Comparison of ENCODE assay signal across 21 cellular contexts in the genomic region with DNA sequence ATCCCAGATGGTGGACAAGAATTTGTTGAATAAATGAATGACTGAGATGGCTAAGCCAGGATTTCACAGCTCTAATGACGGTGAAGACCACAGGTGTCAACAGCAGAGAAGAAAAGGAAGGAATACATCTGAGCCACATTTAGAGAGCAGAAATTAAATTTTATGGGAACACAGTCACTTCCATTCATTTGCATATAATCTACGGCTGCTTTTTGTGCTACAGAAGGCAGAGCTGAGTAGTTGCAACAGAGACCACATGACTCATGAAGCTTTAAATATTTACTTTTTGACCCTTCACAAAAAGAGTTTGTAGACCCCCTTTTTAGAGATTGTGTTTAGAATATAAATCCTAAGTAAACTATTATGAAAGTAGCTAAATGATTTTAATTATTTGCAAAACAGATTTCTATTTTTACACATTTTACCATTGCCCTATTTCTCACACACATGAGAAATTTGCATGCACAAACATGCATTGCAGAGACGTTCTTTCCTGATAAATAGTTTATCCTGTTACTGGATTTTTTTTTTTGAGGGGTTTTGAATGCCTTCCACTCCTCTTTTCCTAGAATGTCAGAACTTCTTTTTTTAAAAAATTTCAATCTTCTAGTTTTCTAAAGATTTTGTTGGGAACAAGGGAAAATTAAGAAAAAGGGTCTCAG.
DNase-seq lines count a peak whose midpoint lies in the region; ATAC-seq and TF ChIP-seq lines count a peak whose summit lies in the region.
"Had no signal": no experiment of that assay in that cellular context is flagged by ENCODE, and none has a peak within 500 bp of the region (broad histone marks: within the 10 kb centered on the region; RNA-seq: fewer than 3 reads in every experiment).

No MANE protein-coding gene starts in this region.

- H3K36me3 ChIP-seq in A673 (ENCODE audit: insufficient read depth, low read length, poor library complexity, severe bottlenecking) (no peaks in the 10 kb centered on the region), thyroid gland (no peaks in the 10 kb centered on the region), transverse colon (no peaks in the 10 kb centered on the region)
- H3K36me3 ChIP-seq: upper lobe of right lung had no signal

- H3K27ac Mint-ChIP-seq in HFFc6 (peak overlapping the region; percentile 62), WTC11 (peak overlapping the region; percentile 61; the same call in 1 of the 2 replicates)
- H3K27ac Mint-ChIP-seq: CD4-positive, CD25-positive, alpha-beta regulatory T cell; natural killer cell; stimulated activated naive CD8-positive, alpha-beta T cell treated with anti-CD3 and anti-CD28 coated beads, Interleukin-15, amount 100 ng/mL, for 72 hours had no signal

- no peak for TF ChIP-seq CTCF in A673 (conservative IDR thresholded peaks at IDR 0.05; ENCODE audit: low read depth, low read length)
- no peak for TF ChIP-seq CTCF in HFFc6 (IDR thresholded peaks at IDR 0.05)
- no peak for TF ChIP-seq CTCF in WTC11 (IDR thresholded peaks at IDR 0.05)
- no peak for TF ChIP-seq CTCF in fibroblast of pulmonary artery (IDR thresholded peaks at IDR 0.05; ENCODE audit: low read length, missing control alignments)
- no peak for TF ChIP-seq CTCF in thyroid gland (IDR thresholded peaks at IDR 0.05)
- TF ChIP-seq CTCF in transverse colon (IDR thresholded peaks at IDR 0.05) = no peak

- no peak for TF ChIP-seq POLR2A in thyroid gland (IDR thresholded peaks at IDR 0.05)
- no peak for TF ChIP-seq POLR2A in transverse colon (IDR thresholded peaks at IDR 0.05)

- DNase-seq in A673 (ENCODE audit: low spot score) (peak; percentile 39), HFFc6 (peak; percentile 42), WTC11 (ENCODE audit: low spot score) (no peak), fibroblast of pulmonary artery (ENCODE audit: low read depth) (peak; percentile 26), NCI-H748 (lab: John Stamatoyannopoulos, UW; ENCODE audit: unreplicated experiment) (no peak), GOT3 (lab: John Stamatoyannopoulos, UW) (no peak), thyroid gland (no peak), transverse colon (no peak)
- DNase-seq: activated naive CD4-positive, alpha-beta T cell treated with anti-CD3 and anti-CD28 coated beads, Interleukin-2, amount 50 U/mL, for 16 hours; activated T-cell treated with anti-CD3 and anti-CD28 coated beads, Interleukin-2, amount 50 U/mL, for 48 hours; left cardiac atrium; natural killer cell; NCI-H748 treated with DMSO at 0.1 percent for 48 hours; stimulated activated CD4-positive, alpha-beta T cell treated with anti-CD3 and anti-CD28 coated beads, Interleukin-2, amount 100 ng/mL, for 24 hours; stimulated activated naive CD8-positive, alpha-beta T cell treated with anti-CD3 and anti-CD28 coated beads, Interleukin-15, amount 100 ng/mL, for 72 hours; T-helper 9 cell; upper lobe of right lung had no signal

- H3K36me3 Mint-ChIP-seq in HFFc6 (ENCODE audit: low read depth) (no peaks in the 10 kb centered on the region), WTC11 (peaks cover 2% of the 10 kb centered on the region)
- H3K36me3 Mint-ChIP-seq: CD4-positive, CD25-positive, alpha-beta regulatory T cell; natural killer cell had no signal

- H3K4me3 Mint-ChIP-seq in HFFc6 (peak overlapping the region; percentile 58), WTC11 (no peak overlapping the region)
- H3K4me3 Mint-ChIP-seq: CD4-positive, CD25-positive, alpha-beta regulatory T cell; natural killer cell; stimulated activated naive CD8-positive, alpha-beta T cell treated with anti-CD3 and anti-CD28 coated beads, Interleukin-15, amount 100 ng/mL, for 72 hours had no signal

- no peak overlapping the region for H3K27ac ChIP-seq in A673 (ENCODE audit: low read depth, low read length, poor library complexity, severe bottlenecking)
- H3K27ac ChIP-seq in thyroid gland = no peak overlapping the region
- no peak overlapping the region for H3K27ac ChIP-seq in transverse colon
- H3K27ac ChIP-seq: parathyroid adenoma, SK-N-MC, upper lobe of right lung had no signal

- no TSS peak for BruUV-seq in A673 (replicated peaks; lab: Mats Ljungman, UMichigan)

- H3K4me1 Mint-ChIP-seq in HFFc6 (ENCODE audit: low read depth) (peaks cover 52% of the 10 kb centered on the region), WTC11 (peaks cover 34% of the 10 kb centered on the region)
- H3K4me1 Mint-ChIP-seq: CD4-positive, CD25-positive, alpha-beta regulatory T cell; natural killer cell; stimulated activated naive CD8-positive, alpha-beta T cell treated with anti-CD3 and anti-CD28 coated beads, Interleukin-15, amount 100 ng/mL, for 72 hours had no signal

- WGBS in thyroid gland, 2 donors = 44 to 51% methylated on average over 3 of the region's 3 CpGs
- 41 to 49% methylated on average over 2 to 3 of the region's 3 CpGs for WGBS in transverse colon (ENCODE audit: low coverage in 1 of 2), 2 donors

- in situ Hi-C loops in transverse colon (cut with MboI; ENCODE audit: low pct_ligation_motif_present in 1 of 4, low pct_unique_long_range_greater_than_20kb in 1 of 4, low sequenced_read_pairs in 3 of 4) = no loop called here

- H3K4me3 ChIP-seq in A673 (ENCODE audit: low read depth, low read length, poor library complexity, severe bottlenecking) (no peak overlapping the region), fibroblast of pulmonary artery (replicated peaks; ENCODE audit: low read depth, low read length) (no peak overlapping the region), thyroid gland (replicated peaks in 1 of 3) (no peak overlapping the region), transverse colon (no peak overlapping the region)
- H3K4me3 ChIP-seq: SK-N-MC, upper lobe of right lung had no signal

- H3K27me3 Mint-ChIP-seq in HFFc6 (ENCODE audit: insufficient read depth) (peaks cover 1% of the 10 kb centered on the region), WTC11 (ENCODE audit: low read depth) (peaks cover 4% of the 10 kb centered on the region; the same call in 1 of the 2 replicates)

- intact Hi-C loops in A673 (cut with micrococcal nuclease; ENCODE audit: unreplicated experiment) = no loop called here
- intact Hi-C loops in thyroid gland (cut with DNase I) = no loop called here
- intact Hi-C loops in transverse colon (cut with DNase I; ENCODE audit: low total_unique reads) = no loop called here

- CTCF ChIA-PET in A673 (lab: Charles Lee) = no interaction called here
- CTCF ChIA-PET in WTC11 (lab: Charles Lee) = interaction anchor here (1.4 kb wide), 1 partner anchor 30 kb away, joined by 3 read pairs; no protein-coding TSS in a partner anchor

- H3K9me3 ChIP-seq in A673 (ENCODE audit: low read depth, low read length, poor library complexity, severe bottlenecking) (no peaks in the 10 kb centered on the region), thyroid gland (no peaks in the 10 kb centered on the region), transverse colon (no peaks in the 10 kb centered on the region)
- H3K9me3 ChIP-seq: upper lobe of right lung had no signal

- H3K9me3 Mint-ChIP-seq in HFFc6 = no peaks in the 10 kb centered on the region
- peaks cover 2% of the 10 kb centered on the region for H3K9me3 Mint-ChIP-seq in WTC11
- H3K9me3 Mint-ChIP-seq: CD4-positive, CD25-positive, alpha-beta regulatory T cell; natural killer cell; stimulated activated naive CD8-positive, alpha-beta T cell treated with anti-CD3 and anti-CD28 coated beads, Interleukin-15, amount 100 ng/mL, for 72 hours had no signal

- H3K4me1 ChIP-seq in A673 (ENCODE audit: insufficient read depth, low read length, poor library complexity, severe bottlenecking) (peaks cover 40% of the 10 kb centered on the region), thyroid gland (peaks cover 6 to 12% of the 10 kb centered on the region in 2 donors), transverse colon (no peaks in the 10 kb centered on the region)
- H3K4me1 ChIP-seq: parathyroid adenoma, upper lobe of right lung had no signal

- H3K27me3 ChIP-seq in A673 (replicated peaks; ENCODE audit: insufficient read depth, low read depth, low read length, poor library complexity) = no peaks in the 10 kb centered on the region
- H3K27me3 ChIP-seq in thyroid gland = no peaks in the 10 kb centered on the region
- H3K27me3 ChIP-seq in transverse colon = no peaks in the 10 kb centered on the region
- H3K27me3 ChIP-seq: upper lobe of right lung had no signal

- POLR2A ChIA-PET in A673 (lab: Charles Lee; ENCODE audit: low non-redundant PET) (interaction anchor here (0.6 to 0.7 kb wide), 2 partner anchors 11 to 120 kb away, joined by 3 to 4 read pairs; no protein-coding TSS in a partner anchor), WTC11 (lab: Charles Lee) (no interaction called here)

- no peak for TF ChIP-seq EP300 in transverse colon (IDR thresholded peaks at IDR 0.05; ENCODE audit: low read depth)

- no peak for ATAC-seq in WTC11
- ATAC-seq: activated CD4-positive, CD25-positive, alpha-beta regulatory T cell treated with anti-CD3 and anti-CD28 coated beads, Interleukin-2, amount 50 U/mL, for 24 hours; left cardiac atrium; natural killer cell; stimulated activated naive CD8-positive, alpha-beta T cell treated with anti-CD3 and anti-CD28 coated beads, Interleukin-15, amount 100 ng/mL, for 72 hours; upper lobe of right lung had no signal

TF ChIP-seq in WTC11, 78 proteins besides CTCF, POLR2A, EP300 and RAD21 (continues in another document):
- TF ChIP-seq, protein P1, sequence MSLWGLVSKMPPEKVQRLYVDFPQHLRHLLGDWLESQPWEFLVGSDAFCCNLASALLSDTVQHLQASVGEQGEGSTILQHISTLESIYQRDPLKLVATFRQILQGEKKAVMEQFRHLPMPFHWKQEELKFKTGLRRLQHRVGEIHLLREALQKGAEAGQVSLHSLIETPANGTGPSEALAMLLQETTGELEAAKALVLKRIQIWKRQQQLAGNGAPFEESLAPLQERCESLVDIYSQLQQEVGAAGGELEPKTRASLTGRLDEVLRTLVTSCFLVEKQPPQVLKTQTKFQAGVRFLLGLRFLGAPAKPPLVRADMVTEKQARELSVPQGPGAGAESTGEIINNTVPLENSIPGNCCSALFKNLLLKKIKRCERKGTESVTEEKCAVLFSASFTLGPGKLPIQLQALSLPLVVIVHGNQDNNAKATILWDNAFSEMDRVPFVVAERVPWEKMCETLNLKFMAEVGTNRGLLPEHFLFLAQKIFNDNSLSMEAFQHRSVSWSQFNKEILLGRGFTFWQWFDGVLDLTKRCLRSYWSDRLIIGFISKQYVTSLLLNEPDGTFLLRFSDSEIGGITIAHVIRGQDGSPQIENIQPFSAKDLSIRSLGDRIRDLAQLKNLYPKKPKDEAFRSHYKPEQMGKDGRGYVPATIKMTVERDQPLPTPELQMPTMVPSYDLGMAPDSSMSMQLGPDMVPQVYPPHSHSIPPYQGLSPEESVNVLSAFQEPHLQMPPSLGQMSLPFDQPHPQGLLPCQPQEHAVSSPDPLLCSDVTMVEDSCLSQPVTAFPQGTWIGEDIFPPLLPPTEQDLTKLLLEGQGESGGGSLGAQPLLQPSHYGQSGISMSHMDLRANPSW (CRISPR knock-in tag; conservative IDR thresholded peaks at IDR 0.05; ENCODE audit: low read depth) = no peak
- no peak for TF ChIP-seq GTF2I (CRISPR knock-in tag; conservative IDR thresholded peaks at IDR 0.05)

Comparison
In these comparisons a context has a peak if more than half of its experiments do, and no peak if none do; other contexts are left out.
1. DNase-seq: peak in A673 (single experiment), HFFc6 (single experiment) and fibroblast of pulmonary artery (single experiment); none in WTC11 (single experiment), NCI-H748 (single experiment), GOT3 (single experiment), thyroid gland (0 of 2) and transverse colon (single experiment).